19 cellular contexts compared by ENCODE assay signal in genomic region chr14:54665938-54666337, GRCh38.
A peak's percentile ranks its signal among the peaks of the same experiment; 100 is the strongest.
DNase-seq lines count a peak whose midpoint lies in the region; ATAC-seq and TF ChIP-seq lines count a peak whose summit lies in the region.
"Had no signal": no experiment of that assay in that cellular context is flagged by ENCODE, and none has a peak within 500 bp of the region (broad histone marks: within the 10 kb centered on the region; RNA-seq: fewer than 3 reads in every experiment).

No MANE protein-coding gene starts in this region.

- H3K27me3 Mint-ChIP-seq in stimulated activated memory B cell treated with anti-CD40 and anti-IgM and Interleukin-4, amounts not matched to agents 10 μg/mL and 1 μg/mL and 100 μg/mL, for 72 hours: no peaks in the 10 kb centered on the region
- peaks cover 5% of the 10 kb centered on the region for H3K27me3 Mint-ChIP-seq in neural progenitor cell (ENCODE audit: insufficient read depth, low read depth)

- H3K36me3 ChIP-seq in left ventricle myocardium inferior (no peaks in the 10 kb centered on the region), neural progenitor cell (no peaks in the 10 kb centered on the region)
- H3K36me3 ChIP-seq: lower lobe of right lung, MG63, vagina had no signal

- H2AFZ ChIP-seq in neural progenitor cell (replicated peaks): no peak overlapping the region

- no peak overlapping the region for H3K9ac ChIP-seq in neural progenitor cell

- no peak overlapping the region for H3K27ac Mint-ChIP-seq in stimulated activated memory B cell treated with anti-CD40 and anti-IgM and Interleukin-4, amounts not matched to agents 10 μg/mL and 1 μg/mL and 100 μg/mL, for 72 hours
- H3K27ac Mint-ChIP-seq in neural progenitor cell: no peak overlapping the region
- H3K27ac Mint-ChIP-seq: activated CD8-positive, alpha-beta T cell treated with anti-CD3 and anti-CD28 coated beads, Interleukin-2, amount 10 ng/mL, durations not matched to agents 7 days and 5 days; CD4-positive, CD25-positive, alpha-beta regulatory T cell; natural killer cell; T-cell had no signal

- H3K36me3 Mint-ChIP-seq in stimulated activated memory B cell treated with anti-CD40 and anti-IgM and Interleukin-4, amounts not matched to agents 10 μg/mL and 1 μg/mL and 100 μg/mL, for 72 hours: peaks cover 5% of the 10 kb centered on the region
- H3K36me3 Mint-ChIP-seq in neural progenitor cell: peaks cover 4% of the 10 kb centered on the region
- H3K36me3 Mint-ChIP-seq: CD4-positive, CD25-positive, alpha-beta regulatory T cell; natural killer cell; T-cell had no signal

- no peaks in the 10 kb centered on the region for H3K9me3 Mint-ChIP-seq in stimulated activated memory B cell treated with anti-CD40 and anti-IgM and Interleukin-4, amounts not matched to agents 10 μg/mL and 1 μg/mL and 100 μg/mL, for 72 hours
- H3K9me3 Mint-ChIP-seq in neural progenitor cell: no peaks in the 10 kb centered on the region
- H3K9me3 Mint-ChIP-seq: CD4-positive, CD25-positive, alpha-beta regulatory T cell; natural killer cell; T-cell had no signal

- H4K20me1 ChIP-seq in neural progenitor cell (ENCODE audit: low read depth): peaks cover 12% of the 10 kb centered on the region

- H3K4me3 Mint-ChIP-seq in stimulated activated memory B cell treated with anti-CD40 and anti-IgM and Interleukin-4, amounts not matched to agents 10 μg/mL and 1 μg/mL and 100 μg/mL, for 72 hours: no peak overlapping the region
- no peak overlapping the region for H3K4me3 Mint-ChIP-seq in neural progenitor cell
- H3K4me3 Mint-ChIP-seq: activated CD8-positive, alpha-beta T cell treated with anti-CD3 and anti-CD28 coated beads, Interleukin-2, amount 10 ng/mL, durations not matched to agents 7 days and 5 days; CD4-positive, CD25-positive, alpha-beta regulatory T cell; natural killer cell; T-cell had no signal

- peaks cover 25% of the 10 kb centered on the region for H3K4me1 Mint-ChIP-seq in stimulated activated memory B cell treated with anti-CD40 and anti-IgM and Interleukin-4, amounts not matched to agents 10 μg/mL and 1 μg/mL and 100 μg/mL, for 72 hours
- H3K4me1 Mint-ChIP-seq in neural progenitor cell: peaks cover 62% of the 10 kb centered on the region

- H3K79me2 ChIP-seq in neural progenitor cell (ENCODE audit: low read depth): no peaks in the 10 kb centered on the region

- TF ChIP-seq CTCF in left ventricle myocardium inferior (IDR thresholded peaks at IDR 0.05; ENCODE audit: borderline replicate concordance) (no peak), neural progenitor cell (IDR thresholded peaks at IDR 0.05) (no peak)

- H3K27ac ChIP-seq in left ventricle myocardium inferior (replicated peaks) (peak overlapping the region; percentile 94), neural progenitor cell (no peak overlapping the region), caudate nucleus (ENCODE audit: low read depth, low read length) (no peak overlapping the region)
- H3K27ac ChIP-seq: lower lobe of right lung, RWPE1, vagina had no signal

- H3K4me2 ChIP-seq in neural progenitor cell: no peak overlapping the region

- H3K4me3 ChIP-seq in left ventricle myocardium inferior (no peak overlapping the region), neural progenitor cell (no peak overlapping the region)
- H3K4me3 ChIP-seq: lower lobe of right lung, MG63, vagina had no signal

- H3K4me1 ChIP-seq in left ventricle myocardium inferior: peaks cover 98% of the 10 kb centered on the region
- peaks cover 22% of the 10 kb centered on the region for H3K4me1 ChIP-seq in neural progenitor cell

- H3K9me3 ChIP-seq in left ventricle myocardium inferior (replicated peaks) (no peaks in the 10 kb centered on the region), neural progenitor cell (ENCODE audit: low read depth) (no peaks in the 10 kb centered on the region)
- H3K9me3 ChIP-seq: lower lobe of right lung, MG63, vagina had no signal

- H3K27me3 ChIP-seq in left ventricle myocardium inferior (ENCODE audit: low read depth): no peaks in the 10 kb centered on the region
- H3K27me3 ChIP-seq in neural progenitor cell: no peaks in the 10 kb centered on the region
- H3K27me3 ChIP-seq: MG63, vagina had no signal

- H3F3A ChIP-seq in neural progenitor cell (ENCODE audit: low read depth): peaks cover 12% of the 10 kb centered on the region

- ATAC-seq in left ventricle myocardium superior: no peak
- peak; percentile 56 for ATAC-seq in HG03432 (IDR thresholded peaks at IDR 0.05; ENCODE audit: unreplicated experiment)
- peak; percentile 74 for ATAC-seq in stimulated activated memory B cell treated with anti-CD40 and anti-IgM and Interleukin-4, amounts not matched to agents 10 μg/mL and 1 μg/mL and 100 μg/mL, for 72 hours
- ATAC-seq: activated CD8-positive, alpha-beta T cell treated with anti-CD3 and anti-CD28 coated beads, Interleukin-2, amount 10 ng/mL, durations not matched to agents 7 days and 5 days; lower lobe of right lung; natural killer cell; T-cell had no signal

- intact Hi-C loops in left ventricle myocardium inferior (cut with micrococcal nuclease) (no loop called here), left ventricle myocardium superior (cut with micrococcal nuclease) (no loop called here)

- DNase-seq in left ventricle myocardium inferior: no peak
- no peak for DNase-seq in left ventricle myocardium superior
- peak; percentile 48 for DNase-seq in glomerular visceral epithelial cell (ENCODE audit: extremely low spot score)
- no peak for DNase-seq in neural progenitor cell (ENCODE audit: low spot score)
- no peak for DNase-seq in cerebellar cortex (ENCODE audit: low spot score)
- DNase-seq in caudate nucleus (lab: John Stamatoyannopoulos, UW): no peak
- DNase-seq: activated CD8-positive, alpha-beta T cell treated with anti-CD3 and anti-CD28 coated beads, Interleukin-2, amount 10 ng/mL, durations not matched to agents 7 days and 5 days; CD4-positive, CD25-positive, alpha-beta regulatory T cell; lower lobe of right lung; MG63; natural killer cell; NCI-H1694; NCI-H226; stimulated activated CD4-positive, alpha-beta T cell treated with anti-CD3 and anti-CD28 coated beads, Interleukin-15, amount 100 ng/mL, for 24 hours; T-cell had no signal
